8 cellular contexts compared by ENCODE assay signal in genomic region chr7:43985904-43986864, GRCh38. TPM values are rescaled to one million over a fixed set of nuclear protein-coding genes. Genes with fewer than 3 reads are reported as not detected.
DNase-seq lines count a peak whose midpoint lies in the region; ATAC-seq, FAIRE-seq and TF ChIP-seq lines count a peak whose summit lies in the region.
"Not testable (repeated sequence)": the region's sequence is repeated elsewhere in the genome, so short reads cannot be mapped to it uniquely, and the experiment has no call there.

No MANE protein-coding gene starts in this region.

- not testable (repeated sequence) for H3K9ac ChIP-seq in endothelial cell of umbilical vein (replicated peaks; ENCODE audit: extremely low read depth, insufficient read depth, low read length)

- H3K27ac Mint-ChIP-seq in activated T-cell treated with anti-CD3 and anti-CD28 coated beads, Interleukin-2, amount 50 U/mL, for 24 hours: not testable (repeated sequence)

- DNase-seq in CD1c-positive myeloid dendritic cell (ENCODE audit: extremely low spot score) (peak; percentile 43), Panc1 (ENCODE audit: low read depth, low spot score) (peak; percentile 8), endothelial cell of umbilical vein (ENCODE audit: low read depth, low spot score) (peak; percentile 74), medulla oblongata (ENCODE audit: extremely low spot score) (peak; percentile 11)
- peak; percentile 94 for DNase-seq in activated T-cell treated with anti-CD3 and anti-CD28 coated beads, Interleukin-2, amount 50 U/mL, for 24 hours
- DNase-seq in stimulated activated CD4-positive, alpha-beta T cell treated with anti-CD3 and anti-CD28 coated beads, TNF-alpha, amount 100 ng/mL, for 24 hours (ENCODE audit: low read depth in 3 of 3): peak; percentile 76 to 86 (median 82)

- POLR2A ChIA-PET in Panc1 (lab: Charles Lee); endothelial cell of umbilical vein (lab: Charles Lee): not testable (repeated sequence)

- not testable (repeated sequence) for H3K36me3 Mint-ChIP-seq in activated T-cell treated with anti-CD3 and anti-CD28 coated beads, Interleukin-2, amount 50 U/mL, for 24 hours (ENCODE audit: low read depth)

- not testable (repeated sequence) for H3K79me2 ChIP-seq in endothelial cell of umbilical vein (ENCODE audit: control insufficient read depth, insufficient read depth, low read length)

- H3K27me3 ChIP-seq in Panc1 (ENCODE audit: control insufficient read depth, insufficient read depth, low read length); endothelial cell of umbilical vein (ENCODE audit: control insufficient read depth in 2 of 2, insufficient read depth in 2 of 2, low read length in 2 of 2): not testable (repeated sequence)

- not testable (repeated sequence) for BruUV-seq in Panc1 (replicated peaks; lab: Mats Ljungman, UMichigan); endothelial cell of umbilical vein (replicated peaks; lab: Mats Ljungman, UMichigan)

- H3K4me3 Mint-ChIP-seq in activated T-cell treated with anti-CD3 and anti-CD28 coated beads, Interleukin-2, amount 50 U/mL, for 24 hours: not testable (repeated sequence)

- in situ Hi-C loops in Panc1 (cut with HindIII; ENCODE audit: low pct_unique_long_range_greater_than_20kb, low sequenced_read_pairs): not testable (repeated sequence)

- not testable (repeated sequence) for H3K9me3 Mint-ChIP-seq in activated T-cell treated with anti-CD3 and anti-CD28 coated beads, Interleukin-2, amount 50 U/mL, for 24 hours

- TF ChIP-seq CTCF in Panc1 (IDR thresholded peaks at IDR 0.05) (peak; percentile 71), endothelial cell of umbilical vein (IDR thresholded peaks at IDR 0.05; ENCODE audit: extremely low read depth in 1 of 2, insufficient read depth in 1 of 2, low read depth in 1 of 2, low read length in 2 of 2) (peak; percentile 15 to 70)

- H2AFZ ChIP-seq in endothelial cell of umbilical vein (ENCODE audit: low read depth, low read length): not testable (repeated sequence)

- not testable (repeated sequence) for H3K27ac ChIP-seq in Panc1 (ENCODE audit: low read length); endothelial cell of umbilical vein (ENCODE audit: insufficient read depth, low read depth, low read length)

- not testable (repeated sequence) for H3K4me3 ChIP-seq in Panc1 (ENCODE audit: low read depth in 2 of 2, low read length in 2 of 2); endothelial cell of umbilical vein (replicated peaks in 1 of 3; ENCODE audit: insufficient read depth in 1 of 3, low read depth in 1 of 3, low read length in 3 of 3)

- not testable (repeated sequence) for H3K9me1 ChIP-seq in endothelial cell of umbilical vein (replicated peaks; ENCODE audit: control insufficient read depth, extremely low read depth, insufficient read depth, low read length)

- ATAC-seq in GM19463 (IDR thresholded peaks at IDR 0.05; ENCODE audit: unreplicated experiment) (peak; percentile 84), HG03460 (IDR thresholded peaks at IDR 0.05; ENCODE audit: unreplicated experiment) (peak; percentile 71), Panc1 (peak; percentile 87)

- intact Hi-C loops in Panc1 (cut with micrococcal nuclease; ENCODE audit: unreplicated experiment); endothelial cell of umbilical vein (cut with micrococcal nuclease): not testable (repeated sequence)

- not testable (repeated sequence) for FAIRE-seq in endothelial cell of umbilical vein (lab: Jason Lieb, UNC)

- H3K27me3 Mint-ChIP-seq in activated T-cell treated with anti-CD3 and anti-CD28 coated beads, Interleukin-2, amount 50 U/mL, for 24 hours: not testable (repeated sequence)

- not testable (repeated sequence) for H3K4me1 ChIP-seq in Panc1 (ENCODE audit: control insufficient read depth, insufficient read depth, low read length); endothelial cell of umbilical vein (ENCODE audit: control insufficient read depth, extremely low read depth, insufficient read depth, low read length)

- CTCF ChIA-PET in Panc1 (lab: Charles Lee); endothelial cell of umbilical vein (lab: Charles Lee): not testable (repeated sequence)

- not testable (repeated sequence) for H3K9me3 ChIP-seq in Panc1 (ENCODE audit: control insufficient read depth, insufficient read depth, low read depth, low read length); endothelial cell of umbilical vein (replicated peaks; ENCODE audit: control insufficient read depth, insufficient read depth, low read length)

- not testable (repeated sequence) for H3K4me2 ChIP-seq in endothelial cell of umbilical vein (ENCODE audit: insufficient read depth, low read length)

- not testable (repeated sequence) for H4K20me1 ChIP-seq in endothelial cell of umbilical vein (replicated peaks; ENCODE audit: control insufficient read depth, extremely low read depth, insufficient read depth, low read length)

- H3K36me3 ChIP-seq in Panc1 (ENCODE audit: control insufficient read depth, insufficient read depth, low read length); endothelial cell of umbilical vein (ENCODE audit: control insufficient read depth in 2 of 2, extremely low read depth in 1 of 2, insufficient read depth in 2 of 2, low read length in 2 of 2): not testable (repeated sequence)

- not testable (repeated sequence) for TF ChIP-seq POLR2A in endothelial cell of umbilical vein (IDR thresholded peaks at IDR 0.05; ENCODE audit: low read depth, low read length)

- H3K4me1 Mint-ChIP-seq in activated T-cell treated with anti-CD3 and anti-CD28 coated beads, Interleukin-2, amount 50 U/mL, for 24 hours (ENCODE audit: low read depth): not testable (repeated sequence)

- dilution Hi-C loops in endothelial cell of umbilical vein (cut with MboI; ENCODE audit: extremely low pct_ligation_motif_present, low sequenced_read_pairs): not testable (repeated sequence)

RNA-seq across cellular contexts. Expression of gene SPDYE1, which starts 11.5 kb away (rescaled TPM):
- total RNA-seq in Panc1 (2021; ENCODE audit: unreplicated experiment): not detected
- 0.19 TPM for polyA plus RNA-seq in Panc1 (2012; ENCODE audit: insufficient read length)
- 0.12 TPM in 1 of 2 replicates, not detected in the other for total RNA-seq in endothelial cell of umbilical vein
- polyA plus RNA-seq in endothelial cell of umbilical vein: not detected in 2 replicates
- polyA plus RNA-seq in endothelial cell of umbilical vein (2011; cell fraction: cytosol; rRNA removed): not detected in 2 replicates
- polyA plus RNA-seq in endothelial cell of umbilical vein (2011; cell fraction: nucleus; rRNA removed): not detected in 2 replicates
- 0.15 TPM in 1 of 2 replicates, not detected in the other for polyA plus RNA-seq in endothelial cell of umbilical vein (2012)
- not detected in 2 replicates for polyA minus RNA-seq in endothelial cell of umbilical vein
- not detected for polyA minus RNA-seq in endothelial cell of umbilical vein (2011; cell fraction: cytosol; rRNA and poly(A)+ RNA removed)
- not detected in 2 replicates for polyA minus RNA-seq in endothelial cell of umbilical vein (2011; cell fraction: nucleus; rRNA and poly(A)+ RNA removed)

RNA-seq across cellular contexts. Expression of gene DBNL, which starts 58.3 kb away (rescaled TPM):
- total RNA-seq in Panc1 (2021; ENCODE audit: unreplicated experiment) (111 TPM), endothelial cell of umbilical vein (92.1 and 94.0 TPM in 2 replicates)
- 215 TPM for polyA plus RNA-seq in Panc1 (2012; ENCODE audit: insufficient read length)
- 123 and 127 TPM in 2 replicates for polyA plus RNA-seq in endothelial cell of umbilical vein
- polyA plus RNA-seq in endothelial cell of umbilical vein (2011; cell fraction: cytosol; rRNA removed): 105 and 113 TPM in 2 replicates
- polyA plus RNA-seq in endothelial cell of umbilical vein (2011; cell fraction: nucleus; rRNA removed): 82.6 and 86.3 TPM in 2 replicates
- 74.8 and 76.6 TPM in 2 replicates for polyA plus RNA-seq in endothelial cell of umbilical vein (2012)
- polyA minus RNA-seq in endothelial cell of umbilical vein: 90.7 and 99.1 TPM in 2 replicates
- polyA minus RNA-seq in endothelial cell of umbilical vein (2011; cell fraction: cytosol; rRNA and poly(A)+ RNA removed): 28.6 TPM
- polyA minus RNA-seq in endothelial cell of umbilical vein (2011; cell fraction: nucleus; rRNA and poly(A)+ RNA removed): 31.1 and 43.7 TPM in 2 replicates

RNA-seq across cellular contexts. Expression of gene UBE2D4, which starts 59.9 kb away (rescaled TPM):
- total RNA-seq in Panc1 (2021; ENCODE audit: unreplicated experiment) (35.9 TPM), endothelial cell of umbilical vein (11.3 and 11.7 TPM in 2 replicates)
- polyA plus RNA-seq in Panc1 (2012; ENCODE audit: insufficient read length): 28.1 TPM
- 19.8 and 27.1 TPM in 2 replicates for polyA plus RNA-seq in endothelial cell of umbilical vein
- 16.2 and 16.8 TPM in 2 replicates for polyA plus RNA-seq in endothelial cell of umbilical vein (2011; cell fraction: cytosol; rRNA removed)
- polyA plus RNA-seq in endothelial cell of umbilical vein (2011; cell fraction: nucleus; rRNA removed): 7.7 and 8.8 TPM in 2 replicates
- polyA plus RNA-seq in endothelial cell of umbilical vein (2012): 8.6 and 15.3 TPM in 2 replicates
- 21.6 and 31.5 TPM in 2 replicates for polyA minus RNA-seq in endothelial cell of umbilical vein
- 16.7 TPM for polyA minus RNA-seq in endothelial cell of umbilical vein (2011; cell fraction: cytosol; rRNA and poly(A)+ RNA removed)
- polyA minus RNA-seq in endothelial cell of umbilical vein (2011; cell fraction: nucleus; rRNA and poly(A)+ RNA removed): 4.5 and 7.1 TPM in 2 replicates

Comparison
In these comparisons a context has a peak if more than half of its experiments do, and no peak if none do; other contexts are left out.
1. DNase-seq: peak in every context shown above with its lines; median percentile 94 in activated T-cell treated with anti-CD3 and anti-CD28 coated beads, Interleukin-2, amount 50 U/mL, for 24 hours; 82 in stimulated activated CD4-positive, alpha-beta T cell treated with anti-CD3 and anti-CD28 coated beads, TNF-alpha, amount 100 ng/mL, for 24 hours; 74 in endothelial cell of umbilical vein; 43 in CD1c-positive myeloid dendritic cell; 11 in medulla oblongata; 8 in Panc1.